In genomic region chr12:80698266-80698665, GRCh38 we compare ENCODE assay signal across 1 cellular context.
TF ChIP-seq lines count a peak whose summit lies in the region.

No MANE protein-coding gene starts in this region.

TF ChIP-seq in HepG2, 621 proteins besides CTCF, POLR2A, EP300 and RAD21 (continued from another document):
- no peak for TF ChIP-seq ZNF576 (CRISPR knock-in tag; IDR thresholded peaks at IDR 0.05)
- TF ChIP-seq AGO2 (optimal IDR thresholded peaks at IDR 0.05; ENCODE audit: low read depth, low read length): no peak
- no peak for TF ChIP-seq GLMP (CRISPR knock-in tag; IDR thresholded peaks at IDR 0.05; ENCODE audit: borderline replicate concordance)
- TF ChIP-seq AGO1 (IDR thresholded peaks at IDR 0.05; ENCODE audit: low read depth, low read length, poor library complexity, severe bottlenecking): no peak
- no peak for TF ChIP-seq TOPORS (CRISPR knock-in tag; IDR thresholded peaks at IDR 0.05)
- no peak for TF ChIP-seq JARID2 (CRISPR knock-in tag; IDR thresholded peaks at IDR 0.05; ENCODE audit: insufficient replicate concordance)
- TF ChIP-seq THYN1 (CRISPR knock-in tag; IDR thresholded peaks at IDR 0.05; ENCODE audit: borderline replicate concordance, low read depth): no peak
- no peak for TF ChIP-seq RFXANK (CRISPR knock-in tag; IDR thresholded peaks at IDR 0.05)
- no peak for TF ChIP-seq MAFG (CRISPR knock-in tag; IDR thresholded peaks at IDR 0.05)
- no peak for TF ChIP-seq CREB1 (IDR thresholded peaks at IDR 0.05)
- no peak for TF ChIP-seq CREB1 (CRISPR knock-in tag; IDR thresholded peaks at IDR 0.05)
- TF ChIP-seq SMARCC2 (IDR thresholded peaks at IDR 0.05): no peak
- no peak for TF ChIP-seq TSC22D2 (CRISPR knock-in tag; IDR thresholded peaks at IDR 0.05; ENCODE audit: borderline replicate concordance)
- TF ChIP-seq ZNF879 (CRISPR knock-in tag; IDR thresholded peaks at IDR 0.05): no peak
- no peak for TF ChIP-seq FOXP4 (CRISPR knock-in tag; IDR thresholded peaks at IDR 0.05)
- TF ChIP-seq TBX3 (IDR thresholded peaks at IDR 0.05; ENCODE audit: borderline replicate concordance): no peak
- TF ChIP-seq ZNF350 (CRISPR knock-in tag; IDR thresholded peaks at IDR 0.05; ENCODE audit: borderline replicate concordance, low read depth): no peak
- TF ChIP-seq FOXO1 (CRISPR knock-in tag; IDR thresholded peaks at IDR 0.05): no peak
- no peak for TF ChIP-seq PCBP1 (IDR thresholded peaks at IDR 0.05; ENCODE audit: borderline replicate concordance, low read depth, low read length)
- TF ChIP-seq MZF1 (CRISPR knock-in tag; IDR thresholded peaks at IDR 0.05; ENCODE audit: borderline replicate concordance): no peak
